ENCODE assay signal across 37 cellular contexts in the genomic region with DNA sequence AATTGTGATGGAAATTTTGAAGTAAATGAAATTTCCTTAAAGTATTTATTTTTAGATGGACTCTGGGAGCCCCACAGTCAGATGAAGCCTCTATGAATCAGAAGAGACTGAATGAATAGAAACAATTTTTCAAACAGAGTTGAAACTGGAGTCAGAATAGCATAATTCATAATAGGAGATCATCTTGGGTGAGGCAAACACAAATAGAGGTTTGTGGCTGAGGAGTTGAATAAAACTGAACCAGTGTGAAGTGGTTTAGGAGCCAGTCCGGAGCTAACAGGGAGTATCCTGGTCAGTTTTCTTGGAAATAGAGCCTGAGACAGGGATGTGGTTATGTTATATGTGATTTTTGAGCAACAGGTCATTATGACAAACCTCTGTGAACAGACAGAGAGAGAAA. TPM values are rescaled to one million over a fixed set of nuclear protein-coding genes. Genes with fewer than 3 reads are reported as not detected.
"Had no signal": no experiment of that assay in that cellular context is flagged by ENCODE, and none has a peak within 500 bp of the region (broad histone marks: within the 10 kb centered on the region; RNA-seq: fewer than 3 reads in every experiment).

No MANE protein-coding gene starts in this region.

- DNase-seq: activated B cell treated with CpG ODN at 0.5 μM for 24 hours; activated CD4-positive, alpha-beta memory T cell treated with anti-CD3 and anti-CD28 coated beads for 36 hours; activated CD4-positive, alpha-beta T cell treated with anti-CD3 and anti-CD28 coated beads for 4 hours; activated CD4-positive, alpha-beta T cell treated with anti-CD3 and anti-CD28 coated beads, Interleukin-2, amount 10 ng/mL, durations not matched to agents 24 days and 14 days; activated CD4-positive, alpha-beta T cell treated with anti-CD3 and anti-CD28 coated beads, Interleukin-2, amount 50 U/mL, for 1 hour; activated CD4-positive, alpha-beta T cell treated with anti-CD3 and anti-CD28 coated beads, Interleukin-2, amount 50 U/mL, for 4 hours; activated CD4-positive, CD25-positive, alpha-beta regulatory T cell treated with anti-CD3 and anti-CD28 coated beads, Interleukin-2, amount 50 U/mL, for 72 hours; activated CD8-positive, alpha-beta memory T cell treated with anti-CD3 and anti-CD28 coated beads, Interleukin-2, amount 50 U/mL, for 4 hours; activated CD8-positive, alpha-beta T cell treated with anti-CD3 and anti-CD28 coated beads for 36 hours; activated effector memory CD4-positive, alpha-beta T cell treated with anti-CD3 and anti-CD28 coated beads, Interleukin-2, amount 50 U/mL, for 16 hours; activated gamma-delta T cell treated with Interleukin-2 at 50 U/mL for 16 hours; activated naive CD4-positive, alpha-beta T cell; activated naive CD4-positive, alpha-beta T cell treated with anti-CD3 and anti-CD28 coated beads for 36 hours; activated naive CD4-positive, alpha-beta T cell treated with anti-CD3 and anti-CD28 coated beads, Interleukin-2, amount 50 U/mL, for 16 hours; activated naive CD8-positive, alpha-beta T cell treated with anti-CD3 and anti-CD28 coated beads for 36 hours; activated T-cell treated with anti-CD3 and anti-CD28 coated beads for 4 hours; activated T-cell treated with anti-CD3 and anti-CD28 coated beads, Interleukin-2, amount 50 U/mL, for 1 hour; activated T-cell treated with anti-CD3 and anti-CD28 coated beads, Interleukin-2, amount 50 U/mL, for 4 hours; activated T-cell treated with anti-CD3 and anti-CD28 coated beads, Interleukin-2, amount 50 U/mL, for 72 hours; adrenal gland; amniotic stem cell; aorta; body of pancreas; brain microvascular endothelial cell; central memory CD4-positive, alpha-beta T cell; T-helper 2 cell; T-helper 9 cell had no signal

- H3K4me3 ChIP-seq: adrenal gland, body of pancreas, breast epithelium had no signal

- H3K9me3 ChIP-seq: adrenal gland, body of pancreas, breast epithelium had no signal

- H3K4me3 Mint-ChIP-seq: activated B cell treated with CpG ODN at 0.5 μM for 24 hours; activated CD4-positive, alpha-beta memory T cell treated with anti-CD3 and anti-CD28 coated beads for 36 hours; activated CD4-positive, alpha-beta T cell treated with anti-CD3 and anti-CD28 coated beads, Interleukin-2, amount 10 ng/mL, durations not matched to agents 24 days and 14 days; activated CD8-positive, alpha-beta T cell treated with anti-CD3 and anti-CD28 coated beads for 36 hours; activated naive CD4-positive, alpha-beta T cell treated with anti-CD3 and anti-CD28 coated beads for 36 hours; activated naive CD8-positive, alpha-beta T cell treated with anti-CD3 and anti-CD28 coated beads for 36 hours; activated T-cell treated with anti-CD3 and anti-CD28 coated beads, Interleukin-2, amount 50 U/mL, for 4 hours; activated T-cell treated with anti-CD3 and anti-CD28 coated beads, Interleukin-2, amount 50 U/mL, for 72 hours; activated T-helper 1 cell treated with anti-CD3 and anti-CD28 coated beads, Interleukin-12 subunit alpha, Interleukin-12 subunit beta, Interleukin-2, Interleukin-4 antibody, amounts not matched to agents 30 ng/mL and 10 ng/mL and 1 ng/mL, durations not matched to agents 14 hours and 24 hours and 36 hours; activated T-helper 17 cell treated with anti-CD3 and anti-CD28 coated beads, Interleukin-2, amount 50 U/mL, for 72 hours; T-helper 1 cell treated with Interleukin-12 subunit alpha and Interleukin-12 subunit beta and Interleukin-4 antibody, amounts not matched to agents 30 μg/mL and 1 μg/mL, for 36 hours; T-helper 2 cell treated with Interferon-gamma antibody and Interleukin-4, amounts not matched to agents 5 μg/mL and 100 μg/mL, for 36 hours had no signal

- H3K27ac Mint-ChIP-seq: activated B cell treated with CpG ODN at 0.5 μM for 24 hours; activated CD4-positive, alpha-beta memory T cell treated with anti-CD3 and anti-CD28 coated beads for 36 hours; activated CD4-positive, alpha-beta T cell treated with anti-CD3 and anti-CD28 coated beads, Interleukin-2, amount 10 ng/mL, durations not matched to agents 24 days and 14 days; activated CD8-positive, alpha-beta T cell treated with anti-CD3 and anti-CD28 coated beads for 36 hours; activated naive CD4-positive, alpha-beta T cell treated with anti-CD3 and anti-CD28 coated beads for 36 hours; activated naive CD4-positive, alpha-beta T cell treated with anti-CD3 and anti-CD28 coated beads, Interleukin-2, amount 50 U/mL, for 72 hours; activated naive CD8-positive, alpha-beta T cell treated with anti-CD3 and anti-CD28 coated beads for 36 hours; activated T-cell treated with anti-CD3 and anti-CD28 coated beads, Interleukin-2, amount 50 U/mL, for 72 hours; activated T-helper 1 cell treated with anti-CD3 and anti-CD28 coated beads, Interleukin-12 subunit alpha, Interleukin-12 subunit beta, Interleukin-2, Interleukin-4 antibody, amounts not matched to agents 30 ng/mL and 10 ng/mL and 1 ng/mL, durations not matched to agents 14 hours and 24 hours and 36 hours; activated T-helper 17 cell treated with anti-CD3 and anti-CD28 coated beads, Interleukin-2, amount 50 U/mL, for 72 hours; T-helper 1 cell treated with Interleukin-12 subunit alpha and Interleukin-12 subunit beta and Interleukin-4 antibody, amounts not matched to agents 30 μg/mL and 1 μg/mL, for 36 hours; T-helper 2 cell treated with Interferon-gamma antibody and Interleukin-4, amounts not matched to agents 5 μg/mL and 100 μg/mL, for 36 hours had no signal

- H3K27me3 Mint-ChIP-seq: activated CD4-positive, alpha-beta memory T cell treated with anti-CD3 and anti-CD28 coated beads for 36 hours; activated CD4-positive, alpha-beta T cell treated with anti-CD3 and anti-CD28 coated beads, Interleukin-2, amount 10 ng/mL, durations not matched to agents 24 days and 14 days; activated T-helper 17 cell treated with anti-CD3 and anti-CD28 coated beads, Interleukin-2, amount 50 U/mL, for 72 hours had no signal

- H3K4me1 ChIP-seq: adrenal gland, body of pancreas, breast epithelium had no signal

- ATAC-seq: activated CD8-positive, alpha-beta T cell treated with anti-CD3 and anti-CD28 coated beads for 36 hours; activated naive CD4-positive, alpha-beta T cell treated with anti-CD3 and anti-CD28 coated beads, Interleukin-2, amount 50 U/mL, for 72 hours; activated T-cell treated with anti-CD3 and anti-CD28 coated beads, Interleukin-2, amount 50 U/mL, for 4 hours; activated T-cell treated with anti-CD3 and anti-CD28 coated beads, Interleukin-2, amount 50 U/mL, for 72 hours; activated T-helper 17 cell treated with anti-CD3 and anti-CD28 coated beads, Interleukin-2, amount 50 U/mL, for 72 hours; body of pancreas had no signal

- H3K4me1 Mint-ChIP-seq: activated B cell treated with CpG ODN at 0.5 μM for 24 hours; activated CD4-positive, alpha-beta T cell treated with anti-CD3 and anti-CD28 coated beads, Interleukin-2, amount 10 ng/mL, durations not matched to agents 24 days and 14 days; activated naive CD8-positive, alpha-beta T cell treated with anti-CD3 and anti-CD28 coated beads for 36 hours; activated T-helper 17 cell treated with anti-CD3 and anti-CD28 coated beads, Interleukin-2, amount 50 U/mL, for 72 hours had no signal

- H3K9me3 Mint-ChIP-seq: activated CD4-positive, alpha-beta memory T cell treated with anti-CD3 and anti-CD28 coated beads for 36 hours; activated CD4-positive, alpha-beta T cell treated with anti-CD3 and anti-CD28 coated beads, Interleukin-2, amount 10 ng/mL, durations not matched to agents 24 days and 14 days; activated T-cell treated with anti-CD3 and anti-CD28 coated beads, Interleukin-2, amount 50 U/mL, for 72 hours; activated T-helper 1 cell treated with anti-CD3 and anti-CD28 coated beads, Interleukin-12 subunit alpha, Interleukin-12 subunit beta, Interleukin-2, Interleukin-4 antibody, amounts not matched to agents 30 ng/mL and 10 ng/mL and 1 ng/mL, durations not matched to agents 14 hours and 24 hours and 36 hours; activated T-helper 17 cell treated with anti-CD3 and anti-CD28 coated beads, Interleukin-2, amount 50 U/mL, for 72 hours; T-helper 1 cell treated with Interleukin-12 subunit alpha and Interleukin-12 subunit beta and Interleukin-4 antibody, amounts not matched to agents 30 μg/mL and 1 μg/mL, for 36 hours; T-helper 2 cell treated with Interferon-gamma antibody and Interleukin-4, amounts not matched to agents 5 μg/mL and 100 μg/mL, for 36 hours had no signal

- H3K27ac ChIP-seq: adrenal gland, body of pancreas, brain microvascular endothelial cell, breast epithelium, VCaP had no signal

- H3K36me3 Mint-ChIP-seq: activated CD4-positive, alpha-beta memory T cell treated with anti-CD3 and anti-CD28 coated beads for 36 hours; activated naive CD4-positive, alpha-beta T cell treated with anti-CD3 and anti-CD28 coated beads, Interleukin-2, amount 50 U/mL, for 72 hours; activated naive CD8-positive, alpha-beta T cell treated with anti-CD3 and anti-CD28 coated beads for 36 hours had no signal

- H3K36me3 ChIP-seq: adrenal gland, brain microvascular endothelial cell, breast epithelium had no signal

RNA-seq across cellular contexts. Expression of gene SAMMSON, which starts 39.1 kb away (rescaled TPM):
- total RNA-seq: activated B cell treated with CpG ODN at 0.5 μM for 24 hours; activated CD4-positive, alpha-beta memory T cell treated with anti-CD3 and anti-CD28 coated beads for 36 hours; activated CD4-positive, alpha-beta T cell treated with anti-CD3 and anti-CD28 coated beads, Interleukin-2, amount 10 ng/mL, durations not matched to agents 24 days and 14 days; activated CD8-positive, alpha-beta memory T cell treated with anti-CD3 and anti-CD28 coated beads for 36 hours; activated CD8-positive, alpha-beta T cell treated with anti-CD3 and anti-CD28 coated beads for 36 hours; activated naive CD4-positive, alpha-beta T cell treated with anti-CD3 and anti-CD28 coated beads for 36 hours; activated naive CD4-positive, alpha-beta T cell treated with anti-CD3 and anti-CD28 coated beads, Interleukin-2, amount 50 U/mL, for 72 hours; activated naive CD8-positive, alpha-beta T cell treated with anti-CD3 and anti-CD28 coated beads for 36 hours; activated T-cell treated with anti-CD3 and anti-CD28 coated beads, Interleukin-2, amount 50 U/mL, for 4 hours; activated T-cell treated with anti-CD3 and anti-CD28 coated beads, Interleukin-2, amount 50 U/mL, for 72 hours; activated T-helper 1 cell treated with anti-CD3 and anti-CD28 coated beads, Interleukin-12 subunit alpha, Interleukin-12 subunit beta, Interleukin-2, Interleukin-4 antibody, amounts not matched to agents 30 ng/mL and 10 ng/mL and 1 ng/mL, durations not matched to agents 14 hours and 24 hours and 36 hours; activated T-helper 17 cell treated with anti-CD3 and anti-CD28 coated beads, Interleukin-2, amount 50 U/mL, for 72 hours; adrenal gland; astrocyte; cerebellum had no signal
- polyA plus RNA-seq: adrenal gland had no signal
